ENCODE assay signal across 8 cellular contexts in genomic region chr1:19504796-19505693, GRCh38. TPM values are rescaled to one million over a fixed set of nuclear protein-coding genes. Genes with fewer than 3 reads are reported as not detected.
DNase-seq lines count a peak whose midpoint lies in the region; ATAC-seq and TF ChIP-seq lines count a peak whose summit lies in the region.

No MANE protein-coding gene starts in this region.

- H3K27me3 Mint-ChIP-seq in activated CD8-positive, alpha-beta T cell treated with anti-CD3 and anti-CD28 coated beads for 36 hours: peaks cover 3% of the 10 kb centered on the region
- peaks cover 59% of the 10 kb centered on the region for H3K27me3 Mint-ChIP-seq in progenitor cell of endocrine pancreas

- intact Hi-C loops in esophagus squamous epithelium (cut with DNase I): no loop called here
- intact Hi-C loops in ovary (cut with DNase I): loop anchor here in 2 of 4 donors (5.0 kb wide), 3 partner anchors 103 to 142 kb away; partner anchors contain the start of gene NBL1 (in 1 of the 2)
- intact Hi-C loops in activated CD8-positive, alpha-beta T cell treated with anti-CD3 and anti-CD28 coated beads for 36 hours (cut with micrococcal nuclease): no loop called here

- H3K4me1 ChIP-seq in esophagus squamous epithelium (peaks cover 6 to 39% (median 20%) of the 10 kb centered on the region in 3 donors), ovary (ENCODE audit: insufficient read depth) (peaks cover 9% of the 10 kb centered on the region)

- CTCF ChIA-PET in activated CD8-positive, alpha-beta T cell treated with anti-CD3 and anti-CD28 coated beads for 36 hours (lab: Charles Lee): no interaction called here
- CTCF ChIA-PET in GM10248 (lab: Yijun Ruan, JAX): interaction anchor here (0.7 to 2.1 kb wide), 5 partner anchors 8 to 25 kb away, joined by 3 to 8 read pairs (median 5); no protein-coding TSS in a partner anchor

- no peak overlapping the region for H3K4me3 Mint-ChIP-seq in activated CD8-positive, alpha-beta T cell treated with anti-CD3 and anti-CD28 coated beads for 36 hours
- no peak overlapping the region for H3K4me3 Mint-ChIP-seq in progenitor cell of endocrine pancreas (ENCODE audit: low read depth)

- H3K27ac ChIP-seq in esophagus squamous epithelium: peak overlapping the region; percentile 59 to 93 (median 78)
- H3K27ac ChIP-seq in ovary: peak overlapping the region in 1 of 2 donors; percentile 83

- no peaks in the 10 kb centered on the region for H3K9me3 ChIP-seq in esophagus squamous epithelium
- no peaks in the 10 kb centered on the region for H3K9me3 ChIP-seq in ovary

- POLR2A ChIA-PET in activated CD8-positive, alpha-beta T cell treated with anti-CD3 and anti-CD28 coated beads for 36 hours (lab: Charles Lee): interaction anchor here (1.0 kb wide), 1 partner anchor 18 kb away, joined by 3 read pairs; no protein-coding TSS in a partner anchor
- POLR2A ChIA-PET in GM10248 (lab: Yijun Ruan, JAX): no interaction called here

- no peak for ATAC-seq in activated CD8-positive, alpha-beta T cell treated with anti-CD3 and anti-CD28 coated beads for 36 hours

- 29 to 44% methylated on average over 6 of the region's 6 CpGs for WGBS in esophagus squamous epithelium, 2 donors
- WGBS in ovary, 3 donors: 3 to 9% (median 5%) methylated on average over 6 of the region's 6 CpGs

- H3K27ac Mint-ChIP-seq in activated CD8-positive, alpha-beta T cell treated with anti-CD3 and anti-CD28 coated beads for 36 hours: no peak overlapping the region
- H3K27ac Mint-ChIP-seq in progenitor cell of endocrine pancreas: no peak overlapping the region

- H3K9me3 Mint-ChIP-seq in activated CD8-positive, alpha-beta T cell treated with anti-CD3 and anti-CD28 coated beads for 36 hours: no peaks in the 10 kb centered on the region
- H3K9me3 Mint-ChIP-seq in progenitor cell of endocrine pancreas (ENCODE audit: low read depth): no peaks in the 10 kb centered on the region

- peak overlapping the region in 2 of 4 donors; percentile 0 to 36 for H3K4me3 ChIP-seq in esophagus squamous epithelium
- no peak overlapping the region for H3K4me3 ChIP-seq in ovary

- H3K36me3 ChIP-seq in esophagus squamous epithelium: no peaks in the 10 kb centered on the region
- no peaks in the 10 kb centered on the region for H3K36me3 ChIP-seq in ovary

- no peaks in the 10 kb centered on the region for H3K36me3 Mint-ChIP-seq in activated CD8-positive, alpha-beta T cell treated with anti-CD3 and anti-CD28 coated beads for 36 hours (ENCODE audit: low read depth)
- H3K36me3 Mint-ChIP-seq in progenitor cell of endocrine pancreas (ENCODE audit: insufficient read depth): no peaks in the 10 kb centered on the region

- TF ChIP-seq CTCF in esophagus squamous epithelium (IDR thresholded peaks at IDR 0.05) (no peak), ovary (IDR thresholded peaks at IDR 0.05) (no peak), GM10248 (IDR thresholded peaks at IDR 0.05; ENCODE audit: control extremely low read depth, extremely low read depth, low read depth, missing control alignments) (no peak), progenitor cell of endocrine pancreas (IDR thresholded peaks at IDR 0.05; ENCODE audit: unreplicated experiment) (no peak)
- TF ChIP-seq CTCF in activated CD8-positive, alpha-beta T cell treated with anti-CD3 and anti-CD28 coated beads for 36 hours (IDR thresholded peaks at IDR 0.05): no peak

- TF ChIP-seq EP300 in ovary (IDR thresholded peaks at IDR 0.05): peak; percentile 76

- peaks cover 33% of the 10 kb centered on the region for H3K4me1 Mint-ChIP-seq in activated CD8-positive, alpha-beta T cell treated with anti-CD3 and anti-CD28 coated beads for 36 hours (ENCODE audit: low read depth)
- peaks cover 9% of the 10 kb centered on the region for H3K4me1 Mint-ChIP-seq in progenitor cell of endocrine pancreas (ENCODE audit: low read depth)

- H3K27me3 ChIP-seq in esophagus squamous epithelium: no peaks in the 10 kb centered on the region
- H3K27me3 ChIP-seq in ovary: no peaks in the 10 kb centered on the region

- TF ChIP-seq POLR2A in esophagus squamous epithelium (IDR thresholded peaks at IDR 0.05): no peak
- no peak for TF ChIP-seq POLR2A in ovary (IDR thresholded peaks at IDR 0.05)

- peak; percentile 40 for DNase-seq in Ammon's horn (ENCODE audit: low spot score)
- peak; percentile 27 for DNase-seq in NCI-H2227 (lab: John Stamatoyannopoulos, UW; ENCODE audit: unreplicated experiment)
- no peak for DNase-seq in esophagus squamous epithelium (lab: John Stamatoyannopoulos, UW)
- DNase-seq in ovary: peak in 4 of 5 donors; percentile 58 to 83 (median 68)
- no peak for DNase-seq in activated CD8-positive, alpha-beta T cell treated with anti-CD3 and anti-CD28 coated beads for 36 hours
- DNase-seq in GM10248 (ENCODE audit: extremely low spot score): no peak
- DNase-seq in NCI-H2171 (lab: John Stamatoyannopoulos, UW): no peak
- no peak for DNase-seq in progenitor cell of endocrine pancreas (ENCODE audit: low spot score, unreplicated experiment)

RNA-seq across cellular contexts. Expression of gene CAPZB, which starts 19.7 kb away (rescaled TPM):
- 100 to 1,000 TPM in 3 of 4 donors, 10 to 100 TPM in 1; 89.4 to 146 (median 126) TPM for total RNA-seq in esophagus squamous epithelium
- total RNA-seq in ovary: 100 to 1,000 TPM in 5 of 7 donors, 10 to 100 TPM in 2; 85.0 to 347 (median 258) TPM
- polyA plus RNA-seq in ovary: 100 to 1,000 TPM; 253 to 391 TPM
- total RNA-seq in activated CD8-positive, alpha-beta T cell treated with anti-CD3 and anti-CD28 coated beads for 36 hours: 100 to 1,000 TPM; 335 to 340 TPM
- total RNA-seq in progenitor cell of endocrine pancreas: 189 and 211 TPM in 2 replicates

Comparison
In these comparisons a context has a peak if more than half of its experiments do, and no peak if none do; other contexts are left out.
1. DNase-seq: peak in Ammon's horn (single experiment), NCI-H2227 (single experiment) and ovary (4 of 5); none in esophagus squamous epithelium (single experiment), activated CD8-positive, alpha-beta T cell treated with anti-CD3 and anti-CD28 coated beads for 36 hours (single experiment), GM10248 (single experiment), NCI-H2171 (single experiment) and progenitor cell of endocrine pancreas (single experiment).